ENCODE assay signal across 8 cellular contexts in the genomic region with DNA sequence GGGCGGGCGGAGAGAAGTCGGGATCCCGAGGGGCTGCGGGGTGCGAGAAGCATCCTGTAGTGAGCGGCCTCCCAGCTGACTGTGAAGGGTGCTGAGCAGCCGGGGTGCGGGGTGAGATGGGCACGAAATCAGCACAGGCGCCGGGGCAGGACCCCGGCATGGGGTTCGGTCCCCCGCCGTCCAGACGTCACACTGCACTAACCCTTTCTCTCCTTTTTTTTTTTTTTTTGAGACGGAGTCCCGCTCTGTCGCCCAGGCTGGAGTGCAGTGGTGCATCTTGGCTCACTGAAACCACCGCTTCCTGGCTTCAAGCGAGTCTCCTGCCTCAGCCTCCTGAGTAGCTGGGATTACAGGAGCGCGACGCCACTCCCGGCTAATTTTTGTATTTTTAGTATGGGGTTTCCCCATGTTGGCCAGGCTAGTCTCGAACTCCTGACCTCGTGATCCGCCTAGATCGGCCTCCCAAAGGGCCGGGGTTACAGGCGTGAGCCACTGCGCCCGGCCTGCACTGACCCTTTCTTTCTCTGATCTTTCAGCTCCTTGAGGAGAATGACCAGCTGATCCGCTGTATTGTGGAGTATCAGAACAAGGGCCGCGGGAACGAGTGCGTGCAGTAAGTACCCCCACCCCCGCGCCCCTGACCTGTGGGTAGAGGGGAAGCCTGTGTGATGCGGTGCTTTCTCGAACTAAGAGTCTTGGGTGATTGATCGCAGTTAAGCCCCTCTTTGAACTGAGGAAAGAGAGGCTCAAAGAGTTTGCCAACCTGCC. TPM values are rescaled to one million over a fixed set of nuclear protein-coding genes. Genes with fewer than 3 reads are reported as not detected.
DNase-seq lines count a peak whose midpoint lies in the region; ATAC-seq and TF ChIP-seq lines count a peak whose summit lies in the region.

No MANE protein-coding gene starts in this region.

- TF ChIP-seq POLR2A in Peyer's patch (IDR thresholded peaks at IDR 0.05), result no peak

- no peaks in the 10 kb centered on the region for H3K9me3 Mint-ChIP-seq in endothelial cell (ENCODE audit: unreplicated experiment)

- H3K4me3 ChIP-seq in Peyer's patch, result peak overlapping the region; percentile 58 to 75 (median 66)
- H3K4me3 ChIP-seq in neutrophil (ENCODE audit: low read depth in 1 of 2, low read length in 1 of 2), result peak overlapping the region; percentile 68 to 90

- H3K9me3 ChIP-seq in Peyer's patch (no peaks in the 10 kb centered on the region), neutrophil (no peaks in the 10 kb centered on the region)

- peaks cover 15% of the 10 kb centered on the region for H3K27me3 Mint-ChIP-seq in endothelial cell (ENCODE audit: unreplicated experiment)

- TF ChIP-seq CTCF in Peyer's patch (IDR thresholded peaks at IDR 0.05), result no peak
- no peak for TF ChIP-seq CTCF in endothelial cell (IDR thresholded peaks at IDR 0.05; ENCODE audit: unreplicated experiment)
- TF ChIP-seq CTCF in neutrophil (IDR thresholded peaks at IDR 0.05), result no peak

- ATAC-seq in GM19438 (IDR thresholded peaks at IDR 0.05; ENCODE audit: low read depth, unreplicated experiment) (peak; percentile 2), HG03442 (IDR thresholded peaks at IDR 0.05; ENCODE audit: unreplicated experiment) (no peak), GM21381 (IDR thresholded peaks at IDR 0.05; ENCODE audit: unreplicated experiment) (no peak), HG02759 (IDR thresholded peaks at IDR 0.05; ENCODE audit: unreplicated experiment) (no peak)

- peaks cover 0 to 23% (median 0%) of the 10 kb centered on the region in 3 donors for H3K36me3 ChIP-seq in Peyer's patch
- no peaks in the 10 kb centered on the region for H3K36me3 ChIP-seq in neutrophil

- peak overlapping the region; percentile 77 to 92 (median 88) for H3K27ac ChIP-seq in Peyer's patch
- H3K27ac ChIP-seq in neutrophil, result peak overlapping the region; percentile 85

- peaks cover 0 to 20% (median 11%) of the 10 kb centered on the region in 4 donors for H3K4me1 ChIP-seq in Peyer's patch
- H3K4me1 ChIP-seq in neutrophil (ENCODE audit: control insufficient read depth in 1 of 2, insufficient read depth in 1 of 2, low read depth in 1 of 2, low read length in 1 of 2), result peaks cover 15 to 18% of the 10 kb centered on the region in 2 experiments

- H3K27me3 ChIP-seq in Peyer's patch (no peaks in the 10 kb centered on the region), neutrophil (no peaks in the 10 kb centered on the region)

- peak overlapping the region; percentile 96 for H3K27ac Mint-ChIP-seq in endothelial cell (ENCODE audit: unreplicated experiment)

- peaks cover 43% of the 10 kb centered on the region for H3K4me1 Mint-ChIP-seq in endothelial cell (ENCODE audit: unreplicated experiment)

- peak overlapping the region; percentile 97 for H3K4me3 Mint-ChIP-seq in endothelial cell (ENCODE audit: unreplicated experiment)

- H3K36me3 Mint-ChIP-seq in endothelial cell (ENCODE audit: low read depth, unreplicated experiment), result peaks cover 20% of the 10 kb centered on the region

- DNase-seq in Peyer's patch, result peak in 2 of 3 donors; percentile 28 to 52
- DNase-seq in endothelial cell (ENCODE audit: low spot score), result peak; percentile 11
- DNase-seq in NCI-H146 treated with DMSO at 0.1 percent for 48 hours (lab: John Stamatoyannopoulos, UW; ENCODE audit: unreplicated experiment), result no peak

RNA-seq across cellular contexts. Expression of a gene that starts 0.5 kb away (rescaled TPM):
- total RNA-seq in Peyer's patch (10 to 100 TPM; 15.6 to 25.6 (median 20.3) TPM), endothelial cell (ENCODE audit: unreplicated experiment) (75.1 TPM)

RNA-seq across cellular contexts. Expression of a gene that starts 9.3 kb away (rescaled TPM):
- 100 to 1,000 TPM; 118 to 386 (median 187) TPM for total RNA-seq in Peyer's patch
- 118 TPM for total RNA-seq in endothelial cell (ENCODE audit: unreplicated experiment)

RNA-seq across cellular contexts. Expression of a gene that starts 9.4 kb away (rescaled TPM):
- total RNA-seq in Peyer's patch (10 to 100 TPM; 30.5 to 56.4 (median 38.7) TPM), endothelial cell (ENCODE audit: unreplicated experiment) (49.6 TPM)
